Comparison of ENCODE assay signal across 18 cellular contexts in the genomic region with DNA sequence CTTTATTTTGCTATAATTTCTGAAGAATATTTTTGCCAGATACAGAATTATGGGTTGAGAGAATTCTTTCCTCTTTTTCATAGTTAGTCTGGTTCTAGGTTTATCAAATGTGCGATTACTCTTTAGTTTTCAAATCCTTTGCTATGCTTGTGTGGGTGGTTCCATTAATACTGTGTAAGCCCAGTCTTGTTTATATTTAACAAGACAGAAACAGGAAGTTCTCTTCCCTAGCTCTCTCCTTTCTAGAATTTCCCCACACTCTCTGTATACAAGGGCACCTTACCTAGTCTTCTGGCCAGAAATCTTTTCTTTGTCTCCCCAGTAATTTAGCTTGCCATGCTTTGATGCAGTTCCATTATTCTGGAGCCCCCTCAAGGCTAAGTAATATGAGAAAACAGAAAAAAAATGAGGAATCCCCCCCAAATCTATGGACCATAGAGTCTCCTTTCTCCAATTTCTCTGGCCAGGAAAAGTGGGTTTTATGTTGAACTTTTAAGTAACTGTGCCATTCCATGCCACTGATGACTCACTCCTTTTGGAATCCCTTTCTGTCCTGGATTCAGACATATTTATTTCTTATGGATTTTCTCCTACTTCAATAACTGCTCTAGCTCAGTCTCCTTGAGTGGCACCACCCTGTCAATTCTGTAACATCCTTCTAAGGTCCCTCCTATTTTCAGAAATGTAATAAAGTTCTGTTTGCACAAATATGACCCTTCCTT.
A peak's percentile ranks its signal among the peaks of the same experiment; 100 is the strongest.
DNase-seq lines count a peak whose midpoint lies in the region; ATAC-seq and TF ChIP-seq lines count a peak whose summit lies in the region.
"Had no signal": no experiment of that assay in that cellular context is flagged by ENCODE, and none has a peak within 500 bp of the region (broad histone marks: within the 10 kb centered on the region; RNA-seq: fewer than 3 reads in every experiment).

No MANE protein-coding gene starts in this region.

- H3K27ac Mint-ChIP-seq in activated naive CD8-positive, alpha-beta T cell treated with anti-CD3 and anti-CD28 coated beads, Interleukin-2, amount 50 U/mL, for 24 hours = no peak overlapping the region
- H3K27ac Mint-ChIP-seq: activated T-helper 2 cell treated with anti-CD3 and anti-CD28 coated beads, Interferon-gamma antibody, Interleukin-2, Interleukin-4, amounts not matched to agents 10 μg/mL and 5 μg/mL and 100 μg/mL, durations not matched to agents 14 hours and 24 hours and 36 hours had no signal

- H3K27me3 Mint-ChIP-seq in activated naive CD8-positive, alpha-beta T cell treated with anti-CD3 and anti-CD28 coated beads, Interleukin-2, amount 50 U/mL, for 24 hours = no peaks in the 10 kb centered on the region

- no peaks in the 10 kb centered on the region for H3K36me3 ChIP-seq in kidney epithelial cell (ENCODE audit: control insufficient read depth, insufficient read depth, low read length)
- H3K36me3 ChIP-seq in sigmoid colon = no peaks in the 10 kb centered on the region

- peaks cover 18% of the 10 kb centered on the region for H3K9me3 Mint-ChIP-seq in activated naive CD8-positive, alpha-beta T cell treated with anti-CD3 and anti-CD28 coated beads, Interleukin-2, amount 50 U/mL, for 24 hours
- H3K9me3 Mint-ChIP-seq: nephron had no signal

- H3K4me1 Mint-ChIP-seq in activated naive CD8-positive, alpha-beta T cell treated with anti-CD3 and anti-CD28 coated beads, Interleukin-2, amount 50 U/mL, for 24 hours = no peaks in the 10 kb centered on the region

- H3K36me3 Mint-ChIP-seq in activated naive CD8-positive, alpha-beta T cell treated with anti-CD3 and anti-CD28 coated beads, Interleukin-2, amount 50 U/mL, for 24 hours (ENCODE audit: low read depth) = no peaks in the 10 kb centered on the region

- in situ Hi-C loops in astrocyte of the cerebellum (cut with HindIII; ENCODE audit: low sequenced_read_pairs) = no loop called here

- DNase-seq in COLO829 (ENCODE audit: low spot score) (peak; percentile 5), LHCN-M2 (ENCODE audit: low read depth) (peak; percentile 62), astrocyte of the cerebellum (ENCODE audit: low read depth) (peak; percentile 5), kidney epithelial cell (ENCODE audit: low read depth) (peak; percentile 5), sigmoid colon (no peak), NCI-H1436 treated with DMSO at 0.1 percent for 48 hours (lab: John Stamatoyannopoulos, UW) (no peak)
- DNase-seq in activated naive CD8-positive, alpha-beta T cell treated with anti-CD3 and anti-CD28 coated beads, Interleukin-2, amount 50 U/mL, for 24 hours = no peak
- DNase-seq: COR-L47; foreskin melanocyte; NCI-H1092 treated with DMSO at 0.1 percent for 48 hours; NCI-H2227 treated with DMSO at 0.1 percent for 48 hours; retina; stimulated activated CD4-positive, alpha-beta T cell treated with anti-CD3 and anti-CD28 coated beads, Interleukin-1b, Interleukin-23, amount 100 ng/mL, for 48 hours had no signal

- TF ChIP-seq CTCF in astrocyte of the cerebellum (IDR thresholded peaks at IDR 0.05; ENCODE audit: low read depth, low read length, missing control alignments) = no peak
- no peak for TF ChIP-seq CTCF in kidney epithelial cell (IDR thresholded peaks at IDR 0.05; ENCODE audit: insufficient read depth, low read length, poor library complexity, severe bottlenecking)
- no peak for TF ChIP-seq CTCF in sigmoid colon (IDR thresholded peaks at IDR 0.05)

- WGBS in sigmoid colon, 2 donors = 89 to 94% methylated on average over 1 of the region's 1 CpG

- intact Hi-C loops in sigmoid colon (cut with DNase I) = no loop called here

- no peaks in the 10 kb centered on the region for H3K4me1 ChIP-seq in sigmoid colon

- no peak overlapping the region for H3K27ac ChIP-seq in sigmoid colon
- H3K27ac ChIP-seq: SK-N-MC had no signal

- no peak overlapping the region for H3K4me3 Mint-ChIP-seq in activated naive CD8-positive, alpha-beta T cell treated with anti-CD3 and anti-CD28 coated beads, Interleukin-2, amount 50 U/mL, for 24 hours
- H3K4me3 Mint-ChIP-seq: nephron had no signal

- no peaks in the 10 kb centered on the region for H3K9me3 ChIP-seq in sigmoid colon

- ATAC-seq in GM19023 (IDR thresholded peaks at IDR 0.05; ENCODE audit: unreplicated experiment) = no peak
- ATAC-seq in activated naive CD8-positive, alpha-beta T cell treated with anti-CD3 and anti-CD28 coated beads, Interleukin-2, amount 50 U/mL, for 24 hours = no peak
- ATAC-seq: HepG2 had no signal

- H3K27me3 ChIP-seq in kidney epithelial cell (ENCODE audit: control insufficient read depth, insufficient read depth, low read length) (no peaks in the 10 kb centered on the region), sigmoid colon (no peaks in the 10 kb centered on the region)

- H3K4me3 ChIP-seq in astrocyte of the cerebellum (ENCODE audit: low read depth, low read length) (no peak overlapping the region), kidney epithelial cell (ENCODE audit: low read depth, low read length) (no peak overlapping the region), sigmoid colon (no peak overlapping the region)
- H3K4me3 ChIP-seq: SK-N-MC had no signal

- TF ChIP-seq EP300 in sigmoid colon (IDR thresholded peaks at IDR 0.05) = no peak

- no peak for TF ChIP-seq POLR2A in sigmoid colon (IDR thresholded peaks at IDR 0.05)

Comparison
In these comparisons a context has a peak if more than half of its experiments do, and no peak if none do; other contexts are left out.
1. DNase-seq: peak in COLO829 (single experiment), LHCN-M2 (single experiment), astrocyte of the cerebellum (single experiment) and kidney epithelial cell (single experiment); none in sigmoid colon (single experiment), NCI-H1436 treated with DMSO at 0.1 percent for 48 hours (single experiment) and activated naive CD8-positive, alpha-beta T cell treated with anti-CD3 and anti-CD28 coated beads, Interleukin-2, amount 50 U/mL, for 24 hours (single experiment).